In the genomic region with DNA sequence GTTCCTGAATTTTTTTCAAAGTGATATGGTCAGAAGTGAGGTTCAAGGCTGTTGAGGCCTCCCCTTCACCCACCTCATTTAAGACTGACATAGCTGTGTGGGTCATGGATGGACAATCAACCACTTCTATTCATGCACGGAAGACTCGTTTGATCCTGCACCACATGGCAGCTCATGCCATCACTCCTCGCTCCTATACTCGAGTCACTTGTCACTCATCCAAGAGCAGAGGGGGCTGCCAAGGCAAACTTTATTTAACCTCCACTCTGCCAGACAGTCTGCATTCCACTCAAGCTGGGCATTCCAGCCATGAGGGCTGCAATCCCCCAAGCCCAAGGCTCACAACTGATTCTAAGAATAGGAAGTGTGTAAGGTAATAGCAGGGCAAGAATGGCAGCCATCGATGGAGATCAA, we compare ENCODE assay signal across 1 cellular context.
TF ChIP-seq lines count a peak whose summit lies in the region.

No MANE protein-coding gene starts in this region.

TF ChIP-seq in IMR-90, 13 proteins besides CTCF, POLR2A, EP300 and RAD21:
- TF ChIP-seq NFE2L2 (IDR thresholded peaks at IDR 0.05; ENCODE audit: low read depth, low read length), result no peak
- TF ChIP-seq BHLHE40 (IDR thresholded peaks at IDR 0.05; ENCODE audit: low read depth, low read length), result no peak
- TF ChIP-seq CHD1 (IDR thresholded peaks at IDR 0.05; ENCODE audit: low read depth, low read length), result no peak
- no peak for TF ChIP-seq SMC3 (IDR thresholded peaks at IDR 0.05; ENCODE audit: low read depth, low read length)
- no peak for TF ChIP-seq MXI1 (IDR thresholded peaks at IDR 0.05; ENCODE audit: borderline replicate concordance, low read depth, low read length)
- no peak for TF ChIP-seq RCOR1 (IDR thresholded peaks at IDR 0.05; ENCODE audit: insufficient replicate concordance, low read length)
- TF ChIP-seq, protein P1, sequence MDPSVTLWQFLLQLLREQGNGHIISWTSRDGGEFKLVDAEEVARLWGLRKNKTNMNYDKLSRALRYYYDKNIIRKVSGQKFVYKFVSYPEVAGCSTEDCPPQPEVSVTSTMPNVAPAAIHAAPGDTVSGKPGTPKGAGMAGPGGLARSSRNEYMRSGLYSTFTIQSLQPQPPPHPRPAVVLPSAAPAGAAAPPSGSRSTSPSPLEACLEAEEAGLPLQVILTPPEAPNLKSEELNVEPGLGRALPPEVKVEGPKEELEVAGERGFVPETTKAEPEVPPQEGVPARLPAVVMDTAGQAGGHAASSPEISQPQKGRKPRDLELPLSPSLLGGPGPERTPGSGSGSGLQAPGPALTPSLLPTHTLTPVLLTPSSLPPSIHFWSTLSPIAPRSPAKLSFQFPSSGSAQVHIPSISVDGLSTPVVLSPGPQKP (IDR thresholded peaks at IDR 0.05; ENCODE audit: borderline replicate concordance, low read depth, low read length), result no peak
- no peak for TF ChIP-seq MAFK (IDR thresholded peaks at IDR 0.05; ENCODE audit: low read depth, low read length)
- no peak for TF ChIP-seq RFX5 (IDR thresholded peaks at IDR 0.05; ENCODE audit: low read depth, low read length)
- no peak for TF ChIP-seq CEBPB (IDR thresholded peaks at IDR 0.05; ENCODE audit: low read depth, low read length)
- no peak for TF ChIP-seq FOS (IDR thresholded peaks at IDR 0.05; ENCODE audit: low read depth, low read length)
- no peak for TF ChIP-seq MAZ (IDR thresholded peaks at IDR 0.05; ENCODE audit: borderline replicate concordance, low read depth, low read length)
- TF ChIP-seq, protein P2, sequence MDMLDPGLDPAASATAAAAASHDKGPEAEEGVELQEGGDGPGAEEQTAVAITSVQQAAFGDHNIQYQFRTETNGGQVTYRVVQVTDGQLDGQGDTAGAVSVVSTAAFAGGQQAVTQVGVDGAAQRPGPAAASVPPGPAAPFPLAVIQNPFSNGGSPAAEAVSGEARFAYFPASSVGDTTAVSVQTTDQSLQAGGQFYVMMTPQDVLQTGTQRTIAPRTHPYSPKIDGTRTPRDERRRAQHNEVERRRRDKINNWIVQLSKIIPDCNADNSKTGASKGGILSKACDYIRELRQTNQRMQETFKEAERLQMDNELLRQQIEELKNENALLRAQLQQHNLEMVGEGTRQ (IDR thresholded peaks at IDR 0.05; ENCODE audit: low read depth, low read length), result no peak
TF ChIP-seq in IMR-90: peak in this region for 0.
